ENCODE assay signal across 9 cellular contexts in genomic region chr6:159758031-159759001, GRCh38. TPM values are rescaled to one million over a fixed set of nuclear protein-coding genes. Genes with fewer than 3 reads are reported as not detected.
DNase-seq lines count a peak whose midpoint lies in the region; ATAC-seq, FAIRE-seq and TF ChIP-seq lines count a peak whose summit lies in the region.
"Had no signal": no experiment of that assay in that cellular context is flagged by ENCODE, and none has a peak within 500 bp of the region (broad histone marks: within the 10 kb centered on the region; RNA-seq: fewer than 3 reads in every experiment).

No MANE protein-coding gene starts in this region.

- intact Hi-C loops in heart left ventricle (cut with DNase I) = no loop called here

- TF ChIP-seq CTCF in cardiac muscle cell (IDR thresholded peaks at IDR 0.05; ENCODE audit: low read depth, low read length) (peak; percentile 9), heart left ventricle (IDR thresholded peaks at IDR 0.05) (no peak), fibroblast of mammary gland (conservative IDR thresholded peaks at IDR 0.05; ENCODE audit: control insufficient read depth, insufficient read depth, low read depth, low read length) (peak; percentile 38)

- peaks cover 31% of the 10 kb centered on the region for H3K36me3 ChIP-seq in cardiac muscle cell
- peaks cover 0 to 58% (median 53%) of the 10 kb centered on the region in 9 donors for H3K36me3 ChIP-seq in heart left ventricle
- peaks cover 65% of the 10 kb centered on the region for H3K36me3 ChIP-seq in SK-N-MC (ENCODE audit: insufficient read depth, low read length)

- H3K4me1 ChIP-seq in cardiac muscle cell (ENCODE audit: low read depth) (peaks cover 16% of the 10 kb centered on the region), heart left ventricle (peaks cover 0 to 25% (median 12%) of the 10 kb centered on the region in 12 donors)

- no peak for TF ChIP-seq POLR2A in heart left ventricle (IDR thresholded peaks at IDR 0.05)

- no peak overlapping the region for H3K9ac ChIP-seq in SK-N-MC (ENCODE audit: insufficient read length)

- DNase-seq in cardiac muscle cell (ENCODE audit: low read depth in 1 of 2, low spot score in 1 of 2) (peak in 1 of 2 donors; percentile 44), heart left ventricle (no peak), SK-N-MC (ENCODE audit: low read depth, low spot score) (no peak), fibroblast of mammary gland (ENCODE audit: low read depth) (peak; percentile 61), urothelium cell line (ENCODE audit: low spot score) (peak; percentile 27), retina (no peak)
- DNase-seq: NCI-H187 had no signal

- peak overlapping the region; percentile 18 for H3K27ac ChIP-seq in cardiac muscle cell
- no peak overlapping the region for H3K27ac ChIP-seq in heart left ventricle
- H3K27ac ChIP-seq in SK-N-MC = 0 out of 2 replicates have a peak overlapping the region, but pooled peaks have one; percentile 39

- 91 to 95% (median 92%) methylated on average over 7 of the region's 7 CpGs for WGBS in heart left ventricle, 4 donors

- ATAC-seq in heart left ventricle (no peak), HG02938 (IDR thresholded peaks at IDR 0.05; ENCODE audit: unreplicated experiment) (no peak), HG03139 (IDR thresholded peaks at IDR 0.05; ENCODE audit: unreplicated experiment) (no peak)

- H3K9me3 ChIP-seq in cardiac muscle cell (ENCODE audit: low read depth) (no peaks in the 10 kb centered on the region), heart left ventricle (no peaks in the 10 kb centered on the region), SK-N-MC (ENCODE audit: low read depth, low read length) (no peaks in the 10 kb centered on the region)

- no peak for FAIRE-seq in urothelium cell line (lab: Jason Lieb, UNC)

- H3K4me3 ChIP-seq in cardiac muscle cell (no peak overlapping the region), heart left ventricle (no peak overlapping the region), SK-N-MC (no peak overlapping the region), fibroblast of mammary gland (ENCODE audit: control insufficient read depth, low read depth, low read length) (no peak overlapping the region)

- H3K27me3 ChIP-seq in cardiac muscle cell = no peaks in the 10 kb centered on the region
- H3K27me3 ChIP-seq in heart left ventricle = no peaks in the 10 kb centered on the region

RNA-seq across cellular contexts. Expression of gene ACAT2, which starts 3.5 kb away (rescaled TPM):
- total RNA-seq in cardiac muscle cell = 14.2 and 59.1 TPM in 2 replicates
- 45.7 and 179 TPM in 2 replicates for polyA plus RNA-seq in cardiac muscle cell
- 1 to 10 TPM; 1.3 to 9.9 (median 7.3) TPM for total RNA-seq in heart left ventricle
- 10 to 100 TPM in 1 of 2 donors, 1 to 10 TPM in 1; 2.8 to 18.1 TPM for polyA plus RNA-seq in heart left ventricle

RNA-seq across cellular contexts. Expression of gene WTAP, which starts 31.0 kb away (rescaled TPM):
- 56.9 and 64.2 TPM in 2 replicates for total RNA-seq in cardiac muscle cell
- 68.0 and 70.9 TPM in 2 replicates for polyA plus RNA-seq in cardiac muscle cell
- 10 to 100 TPM; 39.0 to 70.2 (median 48.2) TPM for total RNA-seq in heart left ventricle
- polyA plus RNA-seq in heart left ventricle = 10 to 100 TPM; 30.7 to 75.3 TPM

RNA-seq across cellular contexts. Expression of gene TCP1, which starts 31.1 kb away (rescaled TPM):
- total RNA-seq in cardiac muscle cell = 130 and 139 TPM in 2 replicates
- polyA plus RNA-seq in cardiac muscle cell = 164 and 173 TPM in 2 replicates
- 100 to 1,000 TPM; 107 to 184 (median 142) TPM for total RNA-seq in heart left ventricle
- polyA plus RNA-seq in heart left ventricle = 100 to 1,000 TPM in 1 of 2 donors, 10 to 100 TPM in 1; 89.2 to 241 TPM

RNA-seq across cellular contexts. Expression of gene MRPL18, which starts 32.0 kb away (rescaled TPM):
- total RNA-seq in cardiac muscle cell (50.5 and 83.0 TPM in 2 replicates), heart left ventricle (10 to 100 TPM; 52.4 to 91.1 (median 61.4) TPM)
- polyA plus RNA-seq in cardiac muscle cell (73.1 and 75.6 TPM in 2 replicates), heart left ventricle (100 to 1,000 TPM; 114 to 145 TPM)

RNA-seq across cellular contexts. Expression of gene PNLDC1, which starts 41.8 kb away (rescaled TPM):
- total RNA-seq in cardiac muscle cell (0.09 TPM in 1 of 2 replicates, not detected in the other), heart left ventricle (under 1 TPM in 4 of 9 donors, not detected in 5; 0.19 to 0.67 (median 0.26) TPM)
- polyA plus RNA-seq in cardiac muscle cell (0.09 and 0.31 TPM in 2 replicates), heart left ventricle (under 1 TPM in 1 of 2 donors, not detected in 1; 0.04 TPM)

Comparison
In these comparisons a context has a peak if more than half of its experiments do, and no peak if none do; other contexts are left out.
1. H3K27ac ChIP-seq: peak in cardiac muscle cell (single experiment) and SK-N-MC (single experiment); none in heart left ventricle (0 of 12).
2. CTCF ChIP-seq: peak in cardiac muscle cell (single experiment) and fibroblast of mammary gland (single experiment); none in heart left ventricle (0 of 12).
3. DNase-seq: peak in fibroblast of mammary gland (single experiment) and urothelium cell line (single experiment); none in heart left ventricle (0 of 5), SK-N-MC (single experiment) and retina (single experiment).